ENCODE assay signal across 8 cellular contexts in the genomic region with DNA sequence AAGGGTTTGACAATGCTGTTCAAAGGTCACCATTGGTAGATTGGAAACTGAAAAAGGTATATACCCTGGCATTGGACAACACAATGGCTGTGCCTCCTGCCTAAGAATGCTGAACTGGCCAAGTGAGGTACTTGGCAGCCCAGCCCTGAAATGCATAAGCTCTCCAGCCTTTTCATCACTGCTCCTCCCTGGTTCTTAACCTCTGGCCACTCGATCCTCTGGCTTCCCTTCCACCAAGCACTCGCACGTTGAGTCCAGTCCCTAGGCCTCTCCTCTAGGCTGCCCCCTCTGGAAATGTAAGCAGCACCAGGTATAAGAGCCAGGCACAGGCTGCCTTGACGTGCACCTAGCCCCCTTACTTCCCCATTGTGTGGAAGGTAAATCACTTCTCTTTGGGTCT. TPM values are rescaled to one million over a fixed set of nuclear protein-coding genes. Genes with fewer than 3 reads are reported as not detected.
"Had no signal": no experiment of that assay in that cellular context is flagged by ENCODE, and none has a peak within 500 bp of the region (broad histone marks: within the 10 kb centered on the region; RNA-seq: fewer than 3 reads in every experiment).

No MANE protein-coding gene starts in this region.

RNA-seq across cellular contexts. Expression of a gene that starts 25.7 kb away (rescaled TPM):
- total RNA-seq: LHCN-M2, MCF 10A, NCI-H460, PC-9, Peyer's patch, Right ventricle myocardium superior, SJSA1 had no signal

RNA-seq across cellular contexts. Expression of a gene that starts 48.1 kb away (rescaled TPM):
- total RNA-seq: LHCN-M2, SJSA1 had no signal
- polyA plus RNA-seq: SK-N-SH had no signal
